ENCODE assay signal across 7 cellular contexts in the genomic region with DNA sequence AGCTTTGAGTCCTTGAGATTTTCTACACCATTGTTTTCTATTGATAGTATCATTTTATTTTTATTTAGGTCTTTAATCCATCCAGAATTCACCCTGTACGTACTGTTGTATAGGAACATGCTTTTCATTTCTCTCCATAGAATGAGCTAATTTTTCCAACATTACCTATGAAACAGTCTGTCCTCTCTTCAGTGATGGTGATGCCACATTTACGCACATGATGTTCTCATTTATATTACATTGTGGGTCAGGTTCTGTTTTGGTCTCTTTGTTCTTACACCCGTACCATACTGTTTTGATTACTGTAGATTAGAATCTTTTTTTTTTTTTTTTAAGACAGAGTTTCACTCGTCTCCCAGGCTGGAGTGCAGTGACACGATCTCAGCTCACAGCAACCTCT. TPM values are rescaled to one million over a fixed set of nuclear protein-coding genes. Genes with fewer than 3 reads are reported as not detected.
"Had no signal": no experiment of that assay in that cellular context is flagged by ENCODE, and none has a peak within 500 bp of the region (broad histone marks: within the 10 kb centered on the region; RNA-seq: fewer than 3 reads in every experiment).

No MANE protein-coding gene starts in this region.

- DNase-seq: IMR-90 had no signal

- FAIRE-seq: HepG2, HTR-8/SVneo, K562 had no signal

- H3K36me3 Mint-ChIP-seq: IgD-negative memory B cell had no signal

- ATAC-seq: HepG2, K562 had no signal

- H3K4me1 Mint-ChIP-seq: IgD-negative memory B cell had no signal

- H3K4me3 ChIP-seq: K562 had no signal

- H3K4me3 Mint-ChIP-seq: IgD-negative memory B cell had no signal

- H3K27ac ChIP-seq: HL-60 had no signal

- H3K27ac Mint-ChIP-seq: IgD-negative memory B cell had no signal

RNA-seq across cellular contexts. Expression of a gene that starts 17.7 kb away (rescaled TPM):
- total RNA-seq: HT1080, IMR-90 had no signal
- polyA plus RNA-seq: IMR-90, K562 had no signal
